21 cellular contexts compared by ENCODE assay signal in genomic region chr10:113433711-113434110, GRCh38.
"Had no signal": no experiment of that assay in that cellular context is flagged by ENCODE, and none has a peak within 500 bp of the region (broad histone marks: within the 10 kb centered on the region; RNA-seq: fewer than 3 reads in every experiment).

No MANE protein-coding gene starts in this region.

- H3K36me3 ChIP-seq: ascending aorta, gastroesophageal sphincter, heart left ventricle, neural progenitor cell, prostate gland, right atrium auricular region, transverse colon, uterus, WERI-Rb-1 had no signal

- H3K27me3 ChIP-seq: ascending aorta, gastroesophageal sphincter, right atrium auricular region, transverse colon, uterus had no signal

- H3K4me1 ChIP-seq: ascending aorta, gastroesophageal sphincter, heart left ventricle, neural progenitor cell, prostate gland, right atrium auricular region, transverse colon, uterus had no signal

- ATAC-seq: activated T-cell treated with anti-CD3 and anti-CD28 coated beads, Interleukin-2, amount 50 U/mL, for 72 hours; esophagus mucosa; gastroesophageal sphincter; heart left ventricle; left ventricle myocardium superior; stimulated activated naive CD8-positive, alpha-beta T cell treated with anti-CD3 and anti-CD28 coated beads, Interleukin-15, Interleukin-2, amounts not matched to agents 100 U/mL and 50 U/mL, for 24 hours had no signal

- H3K4me3 ChIP-seq: ascending aorta, gastroesophageal sphincter, heart left ventricle, neural progenitor cell, prostate gland, right atrium auricular region, transverse colon, uterus had no signal

- DNase-seq: activated CD4-positive, alpha-beta T cell treated with anti-CD3 and anti-CD28 coated beads for 1 hour; activated CD4-positive, alpha-beta T cell treated with anti-CD3 and anti-CD28 coated beads, Interleukin-2, amount 50 U/mL, for 4 hours; activated effector memory CD4-positive, alpha-beta T cell treated with anti-CD3 and anti-CD28 coated beads, Interleukin-2, amount 50 U/mL, for 16 hours; activated naive CD4-positive, alpha-beta T cell treated with anti-CD3 and anti-CD28 coated beads, Interleukin-2, amount 50 U/mL, for 16 hours; activated T-cell treated with anti-CD3 and anti-CD28 coated beads, Interleukin-2, amount 50 U/mL, for 72 hours; cerebellar nuclear complex; effector CD4-positive, alpha-beta T cell; heart left ventricle; left ventricle myocardium superior; naive B cell; stimulated activated CD4-positive, alpha-beta T cell treated with anti-CD3 and anti-CD28 coated beads, Interleukin-2, amount 100 ng/mL, for 24 hours; stimulated activated naive CD8-positive, alpha-beta T cell treated with anti-CD3 and anti-CD28 coated beads, Interleukin-15, Interleukin-2, amounts not matched to agents 100 U/mL and 50 U/mL, for 24 hours; transverse colon; uterus; WERI-Rb-1 had no signal

- H3K9me3 ChIP-seq: prostate gland, right atrium auricular region, transverse colon, uterus had no signal

- H3K27ac ChIP-seq: ascending aorta, gastroesophageal sphincter, heart left ventricle, neural progenitor cell, prostate gland, right atrium auricular region, transverse colon, uterus, WERI-Rb-1 had no signal
